13 cellular contexts compared by ENCODE assay signal in the genomic region with DNA sequence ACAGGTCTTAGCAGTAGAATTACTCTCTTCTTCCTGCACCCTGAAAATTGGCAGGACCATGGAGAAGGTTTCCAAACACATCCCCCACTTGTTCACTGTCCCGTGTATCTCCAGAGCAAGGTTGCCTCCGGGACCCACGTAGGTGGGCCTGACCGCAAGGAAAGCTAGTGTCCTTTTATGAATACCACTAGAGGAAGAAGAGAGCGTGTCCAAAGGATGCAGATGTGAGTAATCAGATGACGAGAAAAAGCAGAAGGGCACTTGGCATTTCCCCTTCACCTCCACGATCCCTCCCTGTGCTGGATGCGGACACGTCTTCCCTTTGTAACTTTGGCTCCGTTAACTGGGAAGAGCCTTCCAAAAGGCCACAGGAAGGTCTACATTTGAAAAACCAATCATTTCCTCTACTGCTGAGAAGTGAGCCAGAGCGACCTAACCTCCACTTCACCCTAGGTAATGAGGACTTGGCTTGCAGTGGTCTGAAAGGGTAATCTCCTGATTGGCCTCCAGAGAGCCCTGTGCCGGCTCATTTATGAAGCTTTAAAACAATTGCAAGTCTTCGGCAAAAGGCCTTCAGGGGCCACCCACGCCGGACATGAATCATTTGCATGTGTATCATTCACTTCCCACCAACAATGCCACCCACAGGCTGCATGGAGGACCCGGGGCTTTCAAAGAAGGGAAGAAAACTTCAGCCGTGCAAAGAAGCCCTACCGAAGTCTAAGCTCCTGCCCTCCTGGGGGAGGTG. TPM values are rescaled to one million over a fixed set of nuclear protein-coding genes. Genes with fewer than 3 reads are reported as not detected.
DNase-seq lines count a peak whose midpoint lies in the region; ATAC-seq and TF ChIP-seq lines count a peak whose summit lies in the region.
"Had no signal": no experiment of that assay in that cellular context is flagged by ENCODE, and none has a peak within 500 bp of the region (broad histone marks: within the 10 kb centered on the region; RNA-seq: fewer than 3 reads in every experiment).

No MANE protein-coding gene starts in this region.

- H3K9me2 ChIP-seq in Loucy (replicated peaks; ENCODE audit: low read depth, low read length), result no peaks in the 10 kb centered on the region

- TF ChIP-seq CTCF in Loucy (conservative IDR thresholded peaks at IDR 0.05; ENCODE audit: low read length) (no peak), choroid plexus epithelial cell (conservative IDR thresholded peaks at IDR 0.05; ENCODE audit: low read depth, low read length) (no peak)

- DNase-seq in choroid plexus epithelial cell (ENCODE audit: low read depth) (peak; percentile 73), left lobe of liver (ENCODE audit: low spot score) (no peak), hippocampal formation (lab: John Stamatoyannopoulos, UW) (no peak)
- no peak for DNase-seq in activated T-helper 1 cell treated with anti-CD3 and anti-CD28 coated beads, Interleukin-12 subunit alpha, Interleukin-12 subunit beta, Interleukin-2, Interleukin-4 antibody, amounts not matched to agents 30 ng/mL and 10 ng/mL and 1 ng/mL, durations not matched to agents 14 hours and 24 hours and 36 hours (ENCODE audit: low spot score)
- DNase-seq in stimulated activated naive CD4-positive, alpha-beta T cell treated with Interleukin-2 at 50 U/mL for 16 hours (lab: John Stamatoyannopoulos, UW), result no peak
- DNase-seq: activated T-cell treated with anti-CD3 and anti-CD28 coated beads, Interleukin-2, amount 50 U/mL, for 48 hours; CD4-positive, alpha-beta T cell; hypothalamus; NCI-H1436; OCI-M1 had no signal

- no peaks in the 10 kb centered on the region; a peak in 1 of 22 replicates for H3K36me3 ChIP-seq in BLaER1 treated with 17β-estradiol and CSF1 and Interleukin-3, amounts not matched to agents 10 nM and 100 nM
- H3K36me3 ChIP-seq in Loucy (ENCODE audit: insufficient read depth, low read length), result no peaks in the 10 kb centered on the region

- ATAC-seq in left lobe of liver (peak; percentile 34), HG03457 (IDR thresholded peaks at IDR 0.05; ENCODE audit: unreplicated experiment) (no peak)

- no peaks in the 10 kb centered on the region for H3K4me1 Mint-ChIP-seq in activated T-helper 1 cell treated with anti-CD3 and anti-CD28 coated beads, Interleukin-12 subunit alpha, Interleukin-12 subunit beta, Interleukin-2, Interleukin-4 antibody, amounts not matched to agents 30 ng/mL and 10 ng/mL and 1 ng/mL, durations not matched to agents 14 hours and 24 hours and 36 hours (ENCODE audit: low read depth)

- peak overlapping the region; percentile 13 to 55 (median 42); a peak in 20 of 22 replicates for H3K4me2 ChIP-seq in BLaER1 treated with 17β-estradiol and CSF1 and Interleukin-3, amounts not matched to agents 10 nM and 100 nM
- H3K4me2 ChIP-seq in Loucy (ENCODE audit: low read depth, low read length, poor library complexity, severe bottlenecking), result peak overlapping the region; percentile 40

- H3K27ac ChIP-seq in BLaER1 treated with 17β-estradiol and CSF1 and Interleukin-3, amounts not matched to agents 10 nM and 100 nM, result no peak overlapping the region

- peaks cover 10 to 16% (median 12%) of the 10 kb centered on the region in 10 experiments; a peak in 19 of 20 replicates for H3K4me1 ChIP-seq in BLaER1 treated with 17β-estradiol and CSF1 and Interleukin-3, amounts not matched to agents 10 nM and 100 nM
- peaks cover 12% of the 10 kb centered on the region for H3K4me1 ChIP-seq in Loucy (ENCODE audit: insufficient read depth, low read length, poor library complexity, severe bottlenecking)

- H3K9me3 ChIP-seq in BLaER1 treated with 17β-estradiol and CSF1 and Interleukin-3, amounts not matched to agents 10 nM and 100 nM (replicated peaks in 1 of 11), result peaks cover 16 to 25% (median 20%) of the 10 kb centered on the region in 11 experiments
- H3K9me3 ChIP-seq in Loucy (ENCODE audit: insufficient read depth, low read depth, low read length), result peaks cover 5% of the 10 kb centered on the region; the same call in 1 of the 2 replicates

- no peaks in the 10 kb centered on the region for H3K79me2 ChIP-seq in Loucy (ENCODE audit: insufficient read depth, low read length)

- H3K27ac Mint-ChIP-seq in activated T-helper 1 cell treated with anti-CD3 and anti-CD28 coated beads, Interleukin-12 subunit alpha, Interleukin-12 subunit beta, Interleukin-2, Interleukin-4 antibody, amounts not matched to agents 30 ng/mL and 10 ng/mL and 1 ng/mL, durations not matched to agents 14 hours and 24 hours and 36 hours, result no peak overlapping the region
- H3K27ac Mint-ChIP-seq: CD4-positive, alpha-beta T cell had no signal

- no peaks in the 10 kb centered on the region for H3K9me3 Mint-ChIP-seq in activated T-helper 1 cell treated with anti-CD3 and anti-CD28 coated beads, Interleukin-12 subunit alpha, Interleukin-12 subunit beta, Interleukin-2, Interleukin-4 antibody, amounts not matched to agents 30 ng/mL and 10 ng/mL and 1 ng/mL, durations not matched to agents 14 hours and 24 hours and 36 hours
- H3K9me3 Mint-ChIP-seq: CD4-positive, alpha-beta T cell had no signal

- H3F3A ChIP-seq in Loucy (ENCODE audit: low read depth), result no peaks in the 10 kb centered on the region

- intact Hi-C loops in activated T-helper 1 cell treated with anti-CD3 and anti-CD28 coated beads, Interleukin-12 subunit alpha, Interleukin-12 subunit beta, Interleukin-2, Interleukin-4 antibody, amounts not matched to agents 30 ng/mL and 10 ng/mL and 1 ng/mL, durations not matched to agents 14 hours and 24 hours and 36 hours (cut with micrococcal nuclease), result no loop called here

- H3K36me3 Mint-ChIP-seq in activated T-helper 1 cell treated with anti-CD3 and anti-CD28 coated beads, Interleukin-12 subunit alpha, Interleukin-12 subunit beta, Interleukin-2, Interleukin-4 antibody, amounts not matched to agents 30 ng/mL and 10 ng/mL and 1 ng/mL, durations not matched to agents 14 hours and 24 hours and 36 hours (ENCODE audit: low read depth), result no peaks in the 10 kb centered on the region

- H3K9ac ChIP-seq in BLaER1 treated with 17β-estradiol and CSF1 and Interleukin-3, amounts not matched to agents 10 nM and 100 nM, result no peak overlapping the region
- no peak overlapping the region for H3K9ac ChIP-seq in Loucy (ENCODE audit: low read depth, low read length, poor library complexity, severe bottlenecking)

- H3K4me3 Mint-ChIP-seq in activated T-helper 1 cell treated with anti-CD3 and anti-CD28 coated beads, Interleukin-12 subunit alpha, Interleukin-12 subunit beta, Interleukin-2, Interleukin-4 antibody, amounts not matched to agents 30 ng/mL and 10 ng/mL and 1 ng/mL, durations not matched to agents 14 hours and 24 hours and 36 hours, result no peak overlapping the region
- H3K4me3 Mint-ChIP-seq: CD4-positive, alpha-beta T cell had no signal

- H3K27me3 Mint-ChIP-seq in activated T-helper 1 cell treated with anti-CD3 and anti-CD28 coated beads, Interleukin-12 subunit alpha, Interleukin-12 subunit beta, Interleukin-2, Interleukin-4 antibody, amounts not matched to agents 30 ng/mL and 10 ng/mL and 1 ng/mL, durations not matched to agents 14 hours and 24 hours and 36 hours (ENCODE audit: insufficient read depth), result no peaks in the 10 kb centered on the region

- H3K27me3 ChIP-seq in BLaER1 treated with 17β-estradiol and CSF1 and Interleukin-3, amounts not matched to agents 10 nM and 100 nM, result no peaks in the 10 kb centered on the region
- H3K27me3 ChIP-seq in Loucy (ENCODE audit: insufficient read depth, low read length, poor library complexity, severe bottlenecking), result no peaks in the 10 kb centered on the region

- no peak overlapping the region for H3K4me3 ChIP-seq in BLaER1 treated with 17β-estradiol and CSF1 and Interleukin-3, amounts not matched to agents 10 nM and 100 nM
- H3K4me3 ChIP-seq in Loucy (ENCODE audit: low read length, poor library complexity, severe bottlenecking) (no peak overlapping the region), choroid plexus epithelial cell (ENCODE audit: low read depth, low read length) (no peak overlapping the region)

- H4K20me1 ChIP-seq in BLaER1 treated with 17β-estradiol and CSF1 and Interleukin-3, amounts not matched to agents 10 nM and 100 nM, result no peaks in the 10 kb centered on the region
- no peaks in the 10 kb centered on the region for H4K20me1 ChIP-seq in Loucy (ENCODE audit: insufficient read depth, low read length, poor library complexity, severe bottlenecking)

- no peak overlapping the region for H2AFZ ChIP-seq in Loucy (ENCODE audit: low read length)

RNA-seq across cellular contexts. Expression of gene LYZL1, which starts 55.4 kb away (rescaled TPM):
- total RNA-seq in left lobe of liver, result not detected
- not detected in 2 replicates for total RNA-seq in activated T-helper 1 cell treated with anti-CD3 and anti-CD28 coated beads, Interleukin-12 subunit alpha, Interleukin-12 subunit beta, Interleukin-2, Interleukin-4 antibody, amounts not matched to agents 30 ng/mL and 10 ng/mL and 1 ng/mL, durations not matched to agents 14 hours and 24 hours and 36 hours
- total RNA-seq: CD4-positive, alpha-beta T cell had no signal
